ENCODE assay signal across 8 cellular contexts in the genomic region with DNA sequence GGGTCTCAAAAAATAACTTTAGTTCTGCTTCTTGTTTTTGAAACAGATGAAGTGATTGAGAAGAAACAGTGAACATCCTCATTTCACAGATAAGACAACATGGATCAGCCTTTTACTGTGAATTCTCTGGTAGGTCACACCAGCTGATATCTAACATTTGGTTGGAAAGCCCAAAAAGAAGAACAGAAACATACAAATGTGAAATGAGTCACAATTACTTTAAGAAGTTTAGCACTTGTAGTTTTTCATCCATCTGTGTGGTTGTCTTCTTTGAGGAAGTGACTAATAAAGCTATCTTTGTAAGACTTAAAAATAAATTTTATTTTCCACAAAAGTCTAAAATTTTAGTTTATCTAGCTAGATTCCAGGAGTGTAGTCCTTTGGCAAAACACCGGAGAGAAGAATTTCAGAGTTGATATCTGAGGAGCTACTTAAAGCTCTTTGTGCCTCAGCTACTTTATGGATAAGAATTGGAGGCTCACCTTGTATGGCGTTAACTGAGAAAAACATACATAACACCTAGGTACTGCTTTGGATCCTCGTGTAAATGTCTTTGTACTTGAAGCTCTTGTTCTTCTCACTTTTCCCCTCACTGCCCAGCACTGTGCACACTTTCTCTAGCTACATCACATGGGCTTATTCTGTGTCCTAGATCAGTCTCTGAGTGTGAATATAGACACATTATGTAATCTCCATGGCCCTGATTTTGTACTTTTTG. TPM values are rescaled to one million over a fixed set of nuclear protein-coding genes. Genes with fewer than 3 reads are reported as not detected.
A peak's percentile ranks its signal among the peaks of the same experiment; 100 is the strongest.
DNase-seq lines count a peak whose midpoint lies in the region; ATAC-seq and TF ChIP-seq lines count a peak whose summit lies in the region.

No MANE protein-coding gene starts in this region.

- peak overlapping the region in 57 of 59 donors; percentile 26 to 89 (median 78) for H3K27ac ChIP-seq in dorsolateral prefrontal cortex
- no peak overlapping the region for H3K27ac ChIP-seq in H9 (ENCODE audit: insufficient read length, low read depth, low read length)

- H3K27me3 Mint-ChIP-seq in H9 (ENCODE audit: low read depth): no peaks in the 10 kb centered on the region

- no peaks in the 10 kb centered on the region for H3K9me3 ChIP-seq in H9 (ENCODE audit: control insufficient read depth, low read depth, low read length)

- H3K4me1 ChIP-seq in H9 (ENCODE audit: insufficient read depth, low read length): peaks cover 3% of the 10 kb centered on the region; the same call in 1 of the 2 replicates

- H3K4me3 ChIP-seq in dorsolateral prefrontal cortex: no peak overlapping the region

- no peaks in the 10 kb centered on the region for H3K9me3 Mint-ChIP-seq in H9

- no peaks in the 10 kb centered on the region for H3K79me2 ChIP-seq in H9 (ENCODE audit: insufficient read depth, low read length)

- no peaks in the 10 kb centered on the region for H3K23me2 ChIP-seq in H9 (ENCODE audit: insufficient read length, low read depth, low read length, poor library complexity, severe bottlenecking)

- DNase-seq in GM13977 (ENCODE audit: low spot score): peak; percentile 37
- peak; percentile 54 to 56 for DNase-seq in Kasumi-1 (lab: John Stamatoyannopoulos, UW)
- DNase-seq in dorsolateral prefrontal cortex: no peak
- no peak for DNase-seq in iPS-NIHi7 (ENCODE audit: extremely low spot score)
- DNase-seq in amniotic stem cell (lab: John Stamatoyannopoulos, UW): no peak
- DNase-seq in H9: no peak
- no peak for DNase-seq in SHP77 treated with DMSO at 0.1 percent for 48 hours (lab: John Stamatoyannopoulos, UW)

- no peaks in the 10 kb centered on the region for H4K20me1 ChIP-seq in H9 (ENCODE audit: control insufficient read depth, insufficient read depth, insufficient read length)

- no peak overlapping the region for H4K5ac ChIP-seq in H9 (ENCODE audit: insufficient read length, low read depth, low read length)

- H4K8ac ChIP-seq in H9 (replicated peaks; ENCODE audit: insufficient read length, low read depth, low read length): no peak overlapping the region

- no peak overlapping the region for H4K91ac ChIP-seq in H9 (ENCODE audit: insufficient read length, low read depth, low read length)

- H3K4ac ChIP-seq in H9 (ENCODE audit: low read depth, low read length): no peak overlapping the region

- H2BK15ac ChIP-seq in H9 (ENCODE audit: low read depth, low read length): no peak overlapping the region

- in situ Hi-C loops in GM13977 (cut with MboI; ENCODE audit: low pct_unique_long_range_greater_than_20kb, low sequenced_read_pairs, unreplicated experiment): no loop called here

- TF ChIP-seq CTCF in GM13977 (IDR thresholded peaks at IDR 0.05; ENCODE audit: extremely low read depth, insufficient read depth, missing control alignments) (no peak), dorsolateral prefrontal cortex (IDR thresholded peaks at IDR 0.05 in 54 of 56, conservative IDR thresholded peaks at IDR 0.05 in 2 of 56; ENCODE audit: low read depth in 1 of 56, partially characterized antibody in 56 of 56) (no peak), H9 (conservative IDR thresholded peaks at IDR 0.05) (no peak)

- H3K23ac ChIP-seq in H9 (ENCODE audit: insufficient read length, low read depth, low read length): no peak overlapping the region

- H3K56ac ChIP-seq in H9 (ENCODE audit: insufficient read length, low read depth, low read length): no peak overlapping the region

- no peak overlapping the region for H3K18ac ChIP-seq in H9 (ENCODE audit: insufficient read length, low read depth, low read length)

- H3K4me1 Mint-ChIP-seq in H9: peaks cover 8 to 10% of the 10 kb centered on the region in 2 experiments

- peak; percentile 85 for ATAC-seq in GM21717 (IDR thresholded peaks at IDR 0.05; ENCODE audit: unreplicated experiment)

- H3T11ph ChIP-seq in H9 (ENCODE audit: low read length): no peak overlapping the region

- H2AK5ac ChIP-seq in H9 (ENCODE audit: insufficient read length, low read length): no peak overlapping the region

- H3K14ac ChIP-seq in H9 (ENCODE audit: insufficient read depth, low read length): no peak overlapping the region

- H2BK12ac ChIP-seq in H9 (ENCODE audit: insufficient read length, low read depth, low read length): no peak overlapping the region

- H3K36me3 Mint-ChIP-seq in H9 (ENCODE audit: insufficient read depth in 1 of 3, low read depth in 3 of 3): peaks cover 0 to 6% (median 3%) of the 10 kb centered on the region in 3 experiments; a peak in 3 of 7 replicates

- H3K79me1 ChIP-seq in H9 (ENCODE audit: insufficient read depth, low read depth, low read length, poor library complexity, severe bottlenecking): no peaks in the 10 kb centered on the region

- H3K4me2 ChIP-seq in H9 (ENCODE audit: insufficient read depth, insufficient read length, low read length): no peak overlapping the region

- no peak overlapping the region for H2AFZ ChIP-seq in H9 (ENCODE audit: low read length)

- H2BK5ac ChIP-seq in H9 (ENCODE audit: insufficient read length, low read length): no peak overlapping the region

- H3K4me3 Mint-ChIP-seq in H9: no peak overlapping the region

- H3K27me3 ChIP-seq in dorsolateral prefrontal cortex (no peaks in the 10 kb centered on the region), H9 (ENCODE audit: insufficient read depth, low read length) (no peaks in the 10 kb centered on the region)

- no peak overlapping the region for H2BK120ac ChIP-seq in H9 (ENCODE audit: low read depth, low read length, poor library complexity, severe bottlenecking)

- no peak overlapping the region for H3K9ac ChIP-seq in H9 (ENCODE audit: extremely low read depth, insufficient read length, low read length)

- peak overlapping the region in 1 of 3 experiments; percentile 71; a peak in 1 of 7 replicates for H3K27ac Mint-ChIP-seq in H9

- H2BK20ac ChIP-seq in H9 (ENCODE audit: low read depth, low read length, poor library complexity, severe bottlenecking): no peak overlapping the region

- WGBS in H9 (ENCODE audit: extremely low coverage, insufficient read length, low lambda C conversion rate): no CpG with 5 or more reads among the region's 3 CpGs

- intact Hi-C loops in dorsolateral prefrontal cortex (cut with DNase I): loop anchor here in 1 of 2 donors (1.0 kb wide), 1 partner anchor 21 kb away; a partner anchor contains a TSS

RNA-seq across cellular contexts. Expression of a gene that starts 21.7 kb away (rescaled TPM):
- total RNA-seq in dorsolateral prefrontal cortex (10 to 100 TPM; 18.3 to 63.7 (median 43.9) TPM), H9 (2021) (3.2 and 4.6 TPM in 2 replicates)

RNA-seq across cellular contexts. Expression of a gene that starts 50.1 kb away (rescaled TPM):
- total RNA-seq in dorsolateral prefrontal cortex (1 to 10 TPM in 29 of 120 experiments, under 1 TPM in 51, not detected in 40; 0.21 to 5.8 (median 0.75) TPM), H9 (2021) (not detected in 2 replicates)

RNA-seq across cellular contexts. Expression of a gene that starts 50.8 kb away (rescaled TPM):
- total RNA-seq in dorsolateral prefrontal cortex (100 to 1,000 TPM in 8 of 120 experiments, 10 to 100 TPM in 106, 1 to 10 TPM in 6; 7.4 to 523 (median 26.5) TPM), H9 (2021) (2.3 and 2.4 TPM in 2 replicates)

Comparison
In these comparisons a context has a peak if more than half of its experiments do, and no peak if none do; other contexts are left out.
1. DNase-seq: peak in GM13977 (single experiment) and Kasumi-1 (2 of 2); none in dorsolateral prefrontal cortex (0 of 10), iPS-NIHi7 (single experiment), amniotic stem cell (single experiment), H9 (single experiment) and SHP77 treated with DMSO at 0.1 percent for 48 hours (single experiment).